Comparison of ENCODE assay signal across 1 cellular context in genomic region chr19:588093-588742, GRCh38.
TF ChIP-seq lines count a peak whose summit lies in the region.

No MANE protein-coding gene starts in this region.

TF ChIP-seq in HepG2, 621 proteins besides CTCF, POLR2A, EP300 and RAD21 (continued from another document):
- TF ChIP-seq HNF1A (IDR thresholded peaks at IDR 0.05; ENCODE audit: low read depth) = no peak
- TF ChIP-seq HNF1A (CRISPR knock-in tag; IDR thresholded peaks at IDR 0.05; ENCODE audit: borderline replicate concordance) = peak; percentile 21; the same call in 1 of the 2 replicates
- no peak for TF ChIP-seq SETDB1 (CRISPR knock-in tag; IDR thresholded peaks at IDR 0.05; ENCODE audit: borderline replicate concordance)
- TF ChIP-seq FOXP4 (CRISPR knock-in tag; IDR thresholded peaks at IDR 0.05) = no peak
- peak; percentile 38; the same call in 1 of the 2 replicates for TF ChIP-seq SP5 (CRISPR knock-in tag; IDR thresholded peaks at IDR 0.05; ENCODE audit: borderline replicate concordance, low read depth)
- TF ChIP-seq ZNF580 (CRISPR knock-in tag; IDR thresholded peaks at IDR 0.05; ENCODE audit: borderline replicate concordance, low read depth) = 0 out of 2 replicates have a peak, but pooled peaks have one; percentile 25
- no peak for TF ChIP-seq ZNF138 (CRISPR knock-in tag; IDR thresholded peaks at IDR 0.05; ENCODE audit: low read depth)
- no peak for TF ChIP-seq YY1 (IDR thresholded peaks at IDR 0.05; ENCODE audit: insufficient read depth, insufficient replicate concordance, low read depth, low read length)
- TF ChIP-seq ZGPAT (CRISPR knock-in tag; IDR thresholded peaks at IDR 0.05) = peak; percentile 37; the same call in 1 of the 2 replicates
- TF ChIP-seq ZNF883 (CRISPR knock-in tag; IDR thresholded peaks at IDR 0.05; ENCODE audit: not compliant biosample characterization) = no peak
- TF ChIP-seq ATF7-NPFF (CRISPR knock-in tag; IDR thresholded peaks at IDR 0.05; ENCODE audit: low read depth) = no peak
- TF ChIP-seq HNF4G (IDR thresholded peaks at IDR 0.05; ENCODE audit: borderline replicate concordance, low read depth, low read length) = no peak
- no peak for TF ChIP-seq HNF4G (CRISPR knock-in tag; IDR thresholded peaks at IDR 0.05; ENCODE audit: borderline replicate concordance, low read depth)
- no peak for TF ChIP-seq CHD2 (IDR thresholded peaks at IDR 0.05; ENCODE audit: low read depth, low read length)
- TF ChIP-seq MTA3 (CRISPR knock-in tag; IDR thresholded peaks at IDR 0.05) = no peak
- TF ChIP-seq MBD4 (IDR thresholded peaks at IDR 0.05; ENCODE audit: borderline replicate concordance, low read length) = no peak
- no peak for TF ChIP-seq CREM (IDR thresholded peaks at IDR 0.05)
- no peak for TF ChIP-seq CREM (CRISPR knock-in tag; IDR thresholded peaks at IDR 0.05)
- TF ChIP-seq KIAA2018 (CRISPR knock-in tag; IDR thresholded peaks at IDR 0.05; ENCODE audit: borderline replicate concordance) = no peak
- TF ChIP-seq ZNF292 (CRISPR knock-in tag; IDR thresholded peaks at IDR 0.05; ENCODE audit: borderline replicate concordance, low read depth) = no peak
- TF ChIP-seq BHLHE40 (IDR thresholded peaks at IDR 0.05; ENCODE audit: low read length) = no peak
- no peak for TF ChIP-seq SSRP1 (CRISPR knock-in tag; IDR thresholded peaks at IDR 0.05)
- TF ChIP-seq RXRB (CRISPR knock-in tag; IDR thresholded peaks at IDR 0.05; ENCODE audit: borderline replicate concordance) = 0 out of 2 replicates have a peak, but pooled peaks have one; percentile 18
- no peak for TF ChIP-seq TAF15 (IDR thresholded peaks at IDR 0.05; ENCODE audit: low read depth, low read length, poor library complexity, severe bottlenecking)
- no peak for TF ChIP-seq ZNF652 (CRISPR knock-in tag; IDR thresholded peaks at IDR 0.05; ENCODE audit: borderline replicate concordance, low read depth)
- no peak for TF ChIP-seq YEATS2 (CRISPR knock-in tag; IDR thresholded peaks at IDR 0.05; ENCODE audit: borderline replicate concordance)
- no peak for TF ChIP-seq PHF21A (CRISPR knock-in tag; IDR thresholded peaks at IDR 0.05)
- peak; percentile 60; the same call in 1 of the 2 replicates for TF ChIP-seq ZBTB7B (CRISPR knock-in tag; IDR thresholded peaks at IDR 0.05)
- no peak for TF ChIP-seq ZNF609 (CRISPR knock-in tag; IDR thresholded peaks at IDR 0.05; ENCODE audit: borderline replicate concordance)
- TF ChIP-seq MAZ (IDR thresholded peaks at IDR 0.05; ENCODE audit: borderline replicate concordance, low read depth, low read length) = no peak
- no peak for TF ChIP-seq MAZ (CRISPR knock-in tag; IDR thresholded peaks at IDR 0.05; ENCODE audit: low read depth)
- no peak for TF ChIP-seq SP1 (IDR thresholded peaks at IDR 0.05)
- TF ChIP-seq SP1 (CRISPR knock-in tag; IDR thresholded peaks at IDR 0.05) = peak; percentile 50
- TF ChIP-seq KLF15 (CRISPR knock-in tag; IDR thresholded peaks at IDR 0.05; ENCODE audit: borderline replicate concordance) = no peak
- TF ChIP-seq ZNF563 (CRISPR knock-in tag; IDR thresholded peaks at IDR 0.05) = no peak
- peak; percentile 52; the same call in 1 of the 2 replicates for TF ChIP-seq NRL (CRISPR knock-in tag; IDR thresholded peaks at IDR 0.05; ENCODE audit: borderline replicate concordance)
